In genomic region chr2:223805008-223805407, GRCh38 we compare ENCODE assay signal across 18 cellular contexts. TPM values are rescaled to one million over a fixed set of nuclear protein-coding genes. Genes with fewer than 3 reads are reported as not detected.
"Had no signal": no experiment of that assay in that cellular context is flagged by ENCODE, and none has a peak within 500 bp of the region (broad histone marks: within the 10 kb centered on the region; RNA-seq: fewer than 3 reads in every experiment).

No MANE protein-coding gene starts in this region.

- H3K9me3 ChIP-seq: ascending aorta, esophagus muscularis mucosa, mucosa of descending colon, transverse colon had no signal

- H3K27me3 ChIP-seq: ascending aorta, esophagus muscularis mucosa, transverse colon had no signal

- H3K27me3 Mint-ChIP-seq: activated naive CD8-positive, alpha-beta T cell treated with anti-CD3 and anti-CD28 coated beads, Interleukin-2, amount 10 ng/mL, durations not matched to agents 7 days and 5 days; progenitor cell of endocrine pancreas had no signal

- H3K36me3 Mint-ChIP-seq: immature natural killer cell, natural killer cell had no signal

- ATAC-seq: mucosa of descending colon, natural killer cell, right cardiac atrium had no signal

- H3K4me1 ChIP-seq: ascending aorta, transverse colon had no signal

- H3K4me3 ChIP-seq: esophagus muscularis mucosa, lung, mucosa of descending colon, transverse colon had no signal

- DNase-seq: activated CD4-positive, alpha-beta T cell treated with anti-CD3 and anti-CD28 coated beads, Interleukin-2, amount 50 U/mL, for 4 hours; activated CD4-positive, CD25-positive, alpha-beta regulatory T cell treated with anti-CD3 and anti-CD28 coated beads, Interleukin-2, amount 50 U/mL, for 72 hours; activated naive CD8-positive, alpha-beta T cell treated with anti-CD3 and anti-CD28 coated beads, Interleukin-2, amount 10 ng/mL, durations not matched to agents 7 days and 5 days; activated T-cell treated with anti-CD3 and anti-CD28 coated beads, Interleukin-2, amount 50 U/mL, for 48 hours; glutamatergic neuron; immature natural killer cell; left cardiac atrium; mucosa of descending colon; natural killer cell; nucleus accumbens; right cardiac atrium; small intestine; T-helper 2 cell; transverse colon had no signal

- H3K27ac ChIP-seq: ascending aorta, esophagus muscularis mucosa, transverse colon had no signal

- H3K9me3 Mint-ChIP-seq: activated naive CD8-positive, alpha-beta T cell treated with anti-CD3 and anti-CD28 coated beads, Interleukin-2, amount 10 ng/mL, durations not matched to agents 7 days and 5 days; immature natural killer cell; natural killer cell had no signal

- H3K36me3 ChIP-seq: ascending aorta, esophagus muscularis mucosa, transverse colon had no signal

- H3K4me3 Mint-ChIP-seq: activated naive CD8-positive, alpha-beta T cell treated with anti-CD3 and anti-CD28 coated beads, Interleukin-2, amount 10 ng/mL, durations not matched to agents 7 days and 5 days; immature natural killer cell; natural killer cell had no signal

- H3K27ac Mint-ChIP-seq: activated naive CD8-positive, alpha-beta T cell treated with anti-CD3 and anti-CD28 coated beads, Interleukin-2, amount 10 ng/mL, durations not matched to agents 7 days and 5 days; natural killer cell; progenitor cell of endocrine pancreas had no signal

RNA-seq across cellular contexts. Expression of gene AP1S3, which starts 32.4 kb away (rescaled TPM):
- total RNA-seq: ascending aorta had no signal
